In genomic region chr6:143746202-143747119, GRCh38 we compare ENCODE assay signal across 10 cellular contexts.
A peak's percentile ranks its signal among the peaks of the same experiment; 100 is the strongest.
DNase-seq lines count a peak whose midpoint lies in the region; TF ChIP-seq lines count a peak whose summit lies in the region.
"Had no signal": no experiment of that assay in that cellular context is flagged by ENCODE, and none has a peak within 500 bp of the region (broad histone marks: within the 10 kb centered on the region; RNA-seq: fewer than 3 reads in every experiment).

No MANE protein-coding gene starts in this region.

- H4K5ac ChIP-seq in mesendoderm (ENCODE audit: low read length), result no peak overlapping the region

- no peak overlapping the region for H4K8ac ChIP-seq in mesendoderm (ENCODE audit: low read depth, low read length)

- no peak overlapping the region for H3K4me2 ChIP-seq in mesendoderm (ENCODE audit: low read length)

- H3K4ac ChIP-seq in mesendoderm (ENCODE audit: low read depth, low read length), result no peak overlapping the region

- DNase-seq in NCI-H345 (lab: John Stamatoyannopoulos, UW) (peak; percentile 48), mesendoderm (peak; percentile 47), type B pancreatic cell (ENCODE audit: extremely low spot score, unreplicated experiment) (no peak), epidermal melanocyte (ENCODE audit: insufficient read length, low spot score) (no peak), mucosa of gallbladder (ENCODE audit: low spot score) (no peak), DMS53 treated with DMSO at 0.1 percent for 48 hours (lab: John Stamatoyannopoulos, UW; ENCODE audit: unreplicated experiment) (no peak)
- DNase-seq: activated CD4-positive, alpha-beta T cell treated with anti-CD3 and anti-CD28 coated beads for 1 hour; naive B cell had no signal

- no peak overlapping the region for H2AK5ac ChIP-seq in mesendoderm (ENCODE audit: low read length)

- no peaks in the 10 kb centered on the region for H3K36me3 ChIP-seq in duodenal mucosa (ENCODE audit: control insufficient read depth in 1 of 2, insufficient read depth in 2 of 2, low read length in 2 of 2)
- H3K36me3 ChIP-seq in mesendoderm (ENCODE audit: control insufficient read depth, insufficient read depth, low read length), result no peaks in the 10 kb centered on the region

- peak overlapping the region; percentile 84 for H3K4me3 Mint-ChIP-seq in type B pancreatic cell
- H3K4me3 Mint-ChIP-seq: naive B cell had no signal

- peak overlapping the region; percentile 94 for H3K27ac Mint-ChIP-seq in type B pancreatic cell
- H3K27ac Mint-ChIP-seq: naive B cell had no signal

- H3K4me1 ChIP-seq in duodenal mucosa (ENCODE audit: control insufficient read depth in 1 of 2, insufficient read depth in 2 of 2, low read length in 2 of 2), result peaks cover 48 to 68% of the 10 kb centered on the region in 2 donors
- peaks cover 31% of the 10 kb centered on the region for H3K4me1 ChIP-seq in mesendoderm (ENCODE audit: control insufficient read depth, low read depth, low read length)

- no peaks in the 10 kb centered on the region for H3K36me3 Mint-ChIP-seq in type B pancreatic cell
- H3K36me3 Mint-ChIP-seq: activated naive CD4-positive, alpha-beta T cell treated with anti-CD3 and anti-CD28 coated beads, Interleukin-2, amount 50 U/mL, for 72 hours; naive B cell had no signal

- TF ChIP-seq CTCF in type B pancreatic cell (conservative IDR thresholded peaks at IDR 0.05), result no peak

- H2BK120ac ChIP-seq in mesendoderm (ENCODE audit: low read depth, low read length), result no peak overlapping the region

- no peak overlapping the region for H2BK15ac ChIP-seq in mesendoderm (replicated peaks; ENCODE audit: low read depth)

- H3K23ac ChIP-seq in mesendoderm (ENCODE audit: low read length), result no peak overlapping the region

- H3K79me1 ChIP-seq in mesendoderm (ENCODE audit: low read length), result peaks cover 2% of the 10 kb centered on the region

- no peaks in the 10 kb centered on the region for H3K9me3 Mint-ChIP-seq in type B pancreatic cell
- H3K9me3 Mint-ChIP-seq: activated naive CD4-positive, alpha-beta T cell treated with anti-CD3 and anti-CD28 coated beads, Interleukin-2, amount 50 U/mL, for 72 hours had no signal

- peak overlapping the region; percentile 49 for H3K56ac ChIP-seq in mesendoderm (ENCODE audit: low read length)

- H2BK5ac ChIP-seq in mesendoderm (ENCODE audit: low read length), result no peak overlapping the region

- H3K18ac ChIP-seq in mesendoderm (ENCODE audit: low read length), result peak overlapping the region; percentile 29

- WGBS in mesendoderm (ENCODE audit: extremely low coverage, insufficient coverage, low lambda C conversion rate), result no CpG with 5 or more reads among the region's 12 CpGs

- H3K79me2 ChIP-seq in mesendoderm (ENCODE audit: control insufficient read depth, insufficient read depth, low read length), result no peaks in the 10 kb centered on the region

- H3K27me3 ChIP-seq in duodenal mucosa (ENCODE audit: control insufficient read depth in 1 of 2, insufficient read depth in 2 of 2, low read length in 2 of 2) (no peaks in the 10 kb centered on the region), mesendoderm (ENCODE audit: insufficient read depth, low read length, poor library complexity) (no peaks in the 10 kb centered on the region)

- H3K27ac ChIP-seq in duodenal mucosa (ENCODE audit: low read depth, low read length) (no peak overlapping the region), mesendoderm (ENCODE audit: low read depth, low read length) (peak overlapping the region; percentile 65)

- H3K4me3 ChIP-seq in duodenal mucosa (ENCODE audit: low read depth in 1 of 2, low read length in 2 of 2), result peak overlapping the region; percentile 40 to 41
- H3K4me3 ChIP-seq in mesendoderm (ENCODE audit: low read length), result no peak overlapping the region

- no peaks in the 10 kb centered on the region for H3K9me3 ChIP-seq in duodenal mucosa (ENCODE audit: control insufficient read depth in 1 of 2, low read length in 2 of 2)

- no peaks in the 10 kb centered on the region for H3K27me3 Mint-ChIP-seq in type B pancreatic cell
- H3K27me3 Mint-ChIP-seq: naive B cell had no signal

- peaks cover 60% of the 10 kb centered on the region for H3K4me1 Mint-ChIP-seq in type B pancreatic cell (ENCODE audit: unreplicated experiment)
- H3K4me1 Mint-ChIP-seq: naive B cell had no signal

- peak overlapping the region in 1 of 2 donors; percentile 20 for H3K9ac ChIP-seq in duodenal mucosa (ENCODE audit: low read depth in 1 of 2, low read length in 2 of 2)
- peak overlapping the region; percentile 3 for H3K9ac ChIP-seq in mesendoderm (ENCODE audit: low read length)

Comparison
In these comparisons a context has a peak if more than half of its experiments do, and no peak if none do; other contexts are left out.
1. DNase-seq: peak in NCI-H345 (single experiment) and mesendoderm (single experiment); none in type B pancreatic cell (single experiment), epidermal melanocyte (single experiment), mucosa of gallbladder (single experiment) and DMS53 treated with DMSO at 0.1 percent for 48 hours (single experiment).